In the genomic region with DNA sequence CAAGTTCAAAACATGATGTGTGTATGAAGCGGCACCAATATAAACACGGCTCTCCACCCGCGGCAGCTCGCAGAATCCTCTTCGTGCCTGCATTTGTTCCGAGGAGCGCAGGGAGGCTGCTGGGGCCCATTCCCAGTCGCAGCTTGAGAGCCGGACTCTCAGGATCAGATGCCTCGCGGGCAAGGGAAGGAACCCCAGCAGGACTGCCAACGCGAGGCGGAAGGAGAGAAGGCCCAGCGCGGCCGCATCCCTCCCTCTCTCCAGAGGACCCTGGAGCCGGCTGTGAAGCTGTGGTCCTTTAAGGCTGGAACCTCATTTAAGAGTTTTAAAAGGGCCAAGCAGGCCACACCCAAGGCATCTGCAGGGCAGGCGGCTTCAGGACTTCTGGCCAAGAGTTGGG, we compare ENCODE assay signal across 28 cellular contexts. TPM values are rescaled to one million over a fixed set of nuclear protein-coding genes. Genes with fewer than 3 reads are reported as not detected.
A peak's percentile ranks its signal among the peaks of the same experiment; 100 is the strongest.
DNase-seq lines count a peak whose midpoint lies in the region; ATAC-seq and TF ChIP-seq lines count a peak whose summit lies in the region.
"Had no signal": no experiment of that assay in that cellular context is flagged by ENCODE, and none has a peak within 500 bp of the region (broad histone marks: within the 10 kb centered on the region; RNA-seq: fewer than 3 reads in every experiment).

No MANE protein-coding gene starts in this region.

- peaks cover 0 to 3% (median 0%) of the 10 kb centered on the region in 9 donors for H3K36me3 ChIP-seq in heart left ventricle
- no peaks in the 10 kb centered on the region for H3K36me3 ChIP-seq in left ventricle myocardium inferior

- H3K9me3 ChIP-seq in heart left ventricle (no peaks in the 10 kb centered on the region), left ventricle myocardium inferior (replicated peaks) (no peaks in the 10 kb centered on the region)
- H3K9me3 ChIP-seq: A549, gastroesophageal sphincter, mucosa of descending colon had no signal

- H3K4me1 ChIP-seq in heart left ventricle (peaks cover 0 to 31% (median 5%) of the 10 kb centered on the region in 12 donors), left ventricle myocardium inferior (peaks cover 30% of the 10 kb centered on the region)

- 90 to 92% (median 91%) methylated on average over 18 to 20 of the region's 20 CpGs for WGBS in heart left ventricle, 4 donors

- ATAC-seq in heart left ventricle = no peak
- no peak for ATAC-seq in GM21723 (IDR thresholded peaks at IDR 0.05; ENCODE audit: unreplicated experiment)
- ATAC-seq: activated CD8-positive, alpha-beta T cell treated with anti-CD3 and anti-CD28 coated beads, Interleukin-2, amount 10 ng/mL, durations not matched to agents 7 days and 5 days; gastroesophageal sphincter; mucosa of descending colon; Panc1 had no signal

- H3K4me3 ChIP-seq in heart left ventricle (no peak overlapping the region), left ventricle myocardium inferior (no peak overlapping the region)
- H3K4me3 ChIP-seq: A549, dorsolateral prefrontal cortex, gastroesophageal sphincter, mucosa of descending colon had no signal

- intact Hi-C loops in heart left ventricle (cut with DNase I) (no loop called here), cardiac septum (cut with DNase I) (no loop called here), left ventricle myocardium inferior (cut with micrococcal nuclease) (no loop called here), posterior vena cava (cut with DNase I) (no loop called here)

- no peak for TF ChIP-seq POLR2A in heart left ventricle (IDR thresholded peaks at IDR 0.05)

- no peak overlapping the region for H3K27ac ChIP-seq in heart left ventricle
- H3K27ac ChIP-seq in left ventricle myocardium inferior (replicated peaks) = no peak overlapping the region
- H3K27ac ChIP-seq: dorsolateral prefrontal cortex, gastroesophageal sphincter had no signal

- H3K27me3 ChIP-seq in heart left ventricle (no peaks in the 10 kb centered on the region), left ventricle myocardium inferior (ENCODE audit: low read depth) (no peaks in the 10 kb centered on the region)
- H3K27me3 ChIP-seq: dorsolateral prefrontal cortex, gastroesophageal sphincter had no signal

- no peak for TF ChIP-seq CTCF in heart left ventricle (IDR thresholded peaks at IDR 0.05)
- no peak for TF ChIP-seq CTCF in left ventricle myocardium inferior (IDR thresholded peaks at IDR 0.05; ENCODE audit: borderline replicate concordance)

- DNase-seq in heart left ventricle = peak in 3 of 5 donors; percentile 18 to 49 (median 19)
- no peak for DNase-seq in cardiac septum (ENCODE audit: low spot score)
- DNase-seq in left ventricle myocardium inferior = peak; percentile 13
- DNase-seq in posterior vena cava (ENCODE audit: low spot score) = peak; percentile 77
- no peak for DNase-seq in midbrain (lab: John Stamatoyannopoulos, UW)
- DNase-seq in NCI-H446 treated with DMSO at 0.1 percent for 48 hours (lab: John Stamatoyannopoulos, UW) = no peak
- DNase-seq in EL = no peak
- DNase-seq: activated CD4-positive, alpha-beta T cell treated with anti-CD3 and anti-CD28 coated beads for 1 hour; activated CD8-positive, alpha-beta T cell treated with anti-CD3 and anti-CD28 coated beads, Interleukin-2, amount 10 ng/mL, durations not matched to agents 7 days and 5 days; activated gamma-delta T cell; GDM1; KBM-7; NCI-H2081; NCI-H2227 treated with DMSO at 0.1 percent for 48 hours; NCI-H69; stimulated activated CD4-positive, alpha-beta T cell treated with anti-CD3 and anti-CD28 coated beads, Interleukin-12 subunit alpha, Interleukin-12 subunit beta, amount 100 ng/mL, for 4 hours; stimulated activated CD4-positive, alpha-beta T cell treated with anti-CD3 and anti-CD28 coated beads, Interleukin-4, amount 100 ng/mL, for 1 hour had no signal

RNA-seq across cellular contexts. Expression of a gene that starts 44.2 kb away (rescaled TPM):
- 1 to 10 TPM in 2 of 9 donors, under 1 TPM in 2, not detected in 5; 0.21 to 1.7 (median 0.90) TPM for total RNA-seq in heart left ventricle
- under 1 TPM in 1 of 2 donors, not detected in 1; 0.15 TPM for polyA plus RNA-seq in heart left ventricle
- 0.43 TPM for total RNA-seq in cardiac septum
- not detected for total RNA-seq in left ventricle myocardium inferior
- under 1 TPM; 0.24 to 0.37 TPM for total RNA-seq in posterior vena cava
- total RNA-seq: fibroblast of lung, HT1080, MCF 10A, osteocyte, SK-MEL-5 had no signal
- polyA plus RNA-seq: fibroblast of lung had no signal

RNA-seq across cellular contexts. Expression of a gene that starts 45.3 kb away (rescaled TPM):
- total RNA-seq in heart left ventricle = 10 to 100 TPM; 25.1 to 91.4 (median 30.0) TPM
- polyA plus RNA-seq in heart left ventricle = 100 to 1,000 TPM in 1 of 2 donors, 10 to 100 TPM in 1; 12.6 to 115 TPM
- total RNA-seq in cardiac septum = 34.8 TPM
- total RNA-seq in left ventricle myocardium inferior = 36.4 TPM
- total RNA-seq in posterior vena cava = 10 to 100 TPM; 45.6 to 55.6 TPM

Comparison
In these comparisons a context has a peak if more than half of its experiments do, and no peak if none do; other contexts are left out.
1. DNase-seq: peak in heart left ventricle (3 of 5), left ventricle myocardium inferior (single experiment) and posterior vena cava (single experiment); none in cardiac septum (single experiment), midbrain (single experiment), NCI-H446 treated with DMSO at 0.1 percent for 48 hours (single experiment) and EL (single experiment).